18 cellular contexts compared by ENCODE assay signal in the genomic region with DNA sequence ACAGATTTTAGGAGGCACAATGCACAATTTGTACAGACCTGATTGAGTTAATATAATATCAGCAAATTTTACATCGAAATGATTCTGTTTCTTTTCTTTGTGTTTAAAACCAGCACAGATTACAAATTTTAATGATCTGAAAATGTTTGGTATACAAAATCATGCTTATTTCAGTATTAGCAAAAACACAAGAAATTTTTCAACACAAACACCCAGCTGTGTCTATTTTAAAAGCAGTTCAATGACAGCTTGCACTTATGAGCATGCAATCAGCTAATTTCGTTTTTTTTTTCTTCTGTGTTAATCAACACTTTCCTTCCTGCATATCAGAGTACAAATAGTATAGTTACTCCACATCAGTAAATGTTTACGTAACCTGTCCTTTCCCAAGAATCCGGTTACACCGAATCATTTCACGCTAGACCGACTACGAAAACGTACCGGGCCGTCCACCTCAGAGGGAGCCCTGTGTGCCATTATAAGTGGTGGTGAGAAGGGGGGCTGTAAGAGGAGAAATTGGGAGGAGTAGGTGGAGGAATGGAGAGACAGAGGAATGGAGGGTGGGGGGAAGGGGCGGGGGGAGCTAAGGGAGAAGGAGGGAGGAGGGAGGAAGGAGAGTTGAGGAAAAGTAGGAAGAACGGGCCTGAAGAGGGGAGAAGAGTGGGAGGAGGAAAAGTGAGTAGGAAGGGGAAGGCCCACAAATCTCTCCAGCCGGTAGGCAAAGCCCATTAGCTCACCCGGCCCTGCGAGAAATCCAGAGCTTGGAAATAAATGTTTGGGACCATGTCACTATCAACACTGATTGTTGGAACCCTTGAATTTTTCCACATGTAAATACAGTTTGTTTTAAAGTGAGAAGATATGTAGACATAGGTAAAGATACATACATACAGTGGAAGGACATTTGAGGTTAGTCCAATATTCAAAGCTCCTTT. TPM values are rescaled to one million over a fixed set of nuclear protein-coding genes. Genes with fewer than 3 reads are reported as not detected.
A peak's percentile ranks its signal among the peaks of the same experiment; 100 is the strongest.
DNase-seq lines count a peak whose midpoint lies in the region; ATAC-seq, FAIRE-seq and TF ChIP-seq lines count a peak whose summit lies in the region.
"Had no signal": no experiment of that assay in that cellular context is flagged by ENCODE, and none has a peak within 500 bp of the region (broad histone marks: within the 10 kb centered on the region; RNA-seq: fewer than 3 reads in every experiment).

No MANE protein-coding gene starts in this region.

- peaks cover 9% of the 10 kb centered on the region for H3K9me3 ChIP-seq in HepG2 (ENCODE audit: low read length)
- H3K9me3 ChIP-seq in right lobe of liver, result no peaks in the 10 kb centered on the region
- no peaks in the 10 kb centered on the region for H3K9me3 ChIP-seq in K562 (replicated peaks; ENCODE audit: control insufficient read depth, insufficient read depth, low read depth, low read length)
- H3K9me3 ChIP-seq in Karpas-422 (ENCODE audit: low read length), result peaks cover 58% of the 10 kb centered on the region
- H3K9me3 ChIP-seq: MG63, transverse colon had no signal

- no peaks in the 10 kb centered on the region for H3K9me2 ChIP-seq in Karpas-422 (replicated peaks; ENCODE audit: insufficient read depth, low read length)

- peaks cover 3% of the 10 kb centered on the region for H3K4me1 Mint-ChIP-seq in activated CD8-positive, alpha-beta T cell treated with anti-CD3 and anti-CD28 coated beads, Interleukin-2, amount 10 ng/mL, durations not matched to agents 7 days and 5 days (ENCODE audit: low read depth)

- H3K4me3 Mint-ChIP-seq in activated CD8-positive, alpha-beta T cell treated with anti-CD3 and anti-CD28 coated beads, Interleukin-2, amount 10 ng/mL, durations not matched to agents 7 days and 5 days, result no peak overlapping the region
- H3K4me3 Mint-ChIP-seq: activated naive CD8-positive, alpha-beta T cell treated with anti-CD3 and anti-CD28 coated beads, Interleukin-2, amount 10 ng/mL, durations not matched to agents 7 days and 5 days; natural killer cell treated with Interleukin-12 subunit alpha and Interleukin-12 subunit beta and Interleukin-15 and Interleukin-18, amount 100 ng/mL, for 72 hours had no signal

- no peak overlapping the region for H3K4me3 ChIP-seq in HepG2 (replicated peaks in 1 of 3; ENCODE audit: insufficient read depth in 1 of 3, low read depth in 2 of 3, low read length in 3 of 3)
- H3K4me3 ChIP-seq in right lobe of liver, result no peak overlapping the region
- H3K4me3 ChIP-seq in K562, result peak overlapping the region; percentile 46
- no peak overlapping the region for H3K4me3 ChIP-seq in Karpas-422 (ENCODE audit: low read length)
- H3K4me3 ChIP-seq: Peyer's patch, transverse colon had no signal

- H2AFZ ChIP-seq in HepG2 (ENCODE audit: low read length) (no peak overlapping the region), K562 (ENCODE audit: low read depth, low read length) (0 out of 2 replicates have a peak overlapping the region, but pooled peaks have one; percentile 19), Karpas-422 (ENCODE audit: low read length) (no peak overlapping the region)

- H3K27ac ChIP-seq in HepG2 (ENCODE audit: extremely low read length, insufficient read depth, low read length) (no peak overlapping the region), right lobe of liver (no peak overlapping the region), K562 (ENCODE audit: extremely low read depth, low read depth, low read length) (peak overlapping the region; percentile 31; the same call in 2 of the 3 replicates), Karpas-422 (ENCODE audit: low read length) (no peak overlapping the region)
- H3K27ac ChIP-seq: Peyer's patch, transverse colon had no signal

- BruUV-seq in HepG2 (replicated peaks; lab: Mats Ljungman, UMichigan) (no TSS peak), K562 (replicated peaks; lab: Mats Ljungman, UMichigan) (no TSS peak)

- 7% methylated on average over 16 of the region's 16 CpGs for WGBS in HepG2 (ENCODE audit: low lambda C conversion rate)
- WGBS in right lobe of liver (ENCODE audit: insufficient coverage, low coverage, low lambda C conversion rate, missing lambda C conversion rate), result 6% methylated on average over 16 of the region's 16 CpGs
- 11% methylated on average over 11 of the region's 16 CpGs for WGBS in K562 (ENCODE audit: insufficient coverage, low coverage, missing lambda C conversion rate)

- H3K27me3 Mint-ChIP-seq in activated CD8-positive, alpha-beta T cell treated with anti-CD3 and anti-CD28 coated beads, Interleukin-2, amount 10 ng/mL, durations not matched to agents 7 days and 5 days (ENCODE audit: low read depth), result peaks cover 67% of the 10 kb centered on the region

- peaks cover 8% of the 10 kb centered on the region for H3K4me1 ChIP-seq in HepG2 (ENCODE audit: insufficient read depth, low read length)
- H3K4me1 ChIP-seq in right lobe of liver, result peaks cover 0 to 10% (median 0%) of the 10 kb centered on the region in 4 donors
- H3K4me1 ChIP-seq in K562 (replicated peaks in 1 of 2; ENCODE audit: control insufficient read depth in 2 of 2, insufficient read depth in 2 of 2, low read length in 2 of 2), result peaks cover 0 to 8% of the 10 kb centered on the region in 2 experiments; a peak in 2 of 5 replicates
- no peaks in the 10 kb centered on the region for H3K4me1 ChIP-seq in Karpas-422 (ENCODE audit: low read length)

- TF ChIP-seq RAD21 in HepG2 (CRISPR knock-in tag; IDR thresholded peaks at IDR 0.05) (no peak), K562 (CRISPR knock-in tag; conservative IDR thresholded peaks at IDR 0.05 in 1 of 2, IDR thresholded peaks at IDR 0.05 in 1 of 2) (no peak)

- no peak overlapping the region for H3K9ac ChIP-seq in HepG2 (ENCODE audit: insufficient read depth, low read depth, low read length)
- H3K9ac ChIP-seq in K562 (ENCODE audit: insufficient read depth in 1 of 2, low read depth in 2 of 2, low read length in 2 of 2), result peak overlapping the region; percentile 82 to 83
- H3K9ac ChIP-seq in Karpas-422 (ENCODE audit: low read length), result no peak overlapping the region

- H3K4me2 ChIP-seq in HepG2 (ENCODE audit: low read depth, low read length) (no peak overlapping the region), K562 (ENCODE audit: insufficient read depth, low read length) (peak overlapping the region; percentile 61), Karpas-422 (ENCODE audit: low read depth, low read length, poor library complexity, severe bottlenecking) (no peak overlapping the region)

- CTCF ChIA-PET in HepG2 (lab: Yijun Ruan, JAX; ENCODE audit: low intra/inter-chr PET ratio, low total read pairs), result no interaction called here
- CTCF ChIA-PET in K562 (lab: Yijun Ruan, JAX; ENCODE audit: low intra/inter-chr PET ratio), result no interaction called here
- CTCF ChIA-PET in activated CD8-positive, alpha-beta T cell treated with anti-CD3 and anti-CD28 coated beads, Interleukin-2, amount 10 ng/mL, durations not matched to agents 7 days and 5 days (lab: Charles Lee), result interaction anchor here (1.1 kb wide), 1 partner anchor 9 kb away, joined by 3 read pairs; no protein-coding TSS in a partner anchor

- POLR2A ChIA-PET in HepG2 (lab: Yijun Ruan, JAX), result no interaction called here
- POLR2A ChIA-PET in K562 (lab: Yijun Ruan, JAX), result interaction anchor here (1.0 kb wide), 1 partner anchor 8 kb away, joined by 3 read pairs; no protein-coding TSS in a partner anchor
- POLR2A ChIA-PET in activated CD8-positive, alpha-beta T cell treated with anti-CD3 and anti-CD28 coated beads, Interleukin-2, amount 10 ng/mL, durations not matched to agents 7 days and 5 days (lab: Charles Lee), result interaction anchor here (0.6 kb wide), 1 partner anchor 1506 kb away, joined by 3 read pairs; no protein-coding TSS in a partner anchor

- no peak for TF ChIP-seq POLR2A in HepG2 (IDR thresholded peaks at IDR 0.05; ENCODE audit: insufficient read depth in 1 of 2, low read depth in 2 of 2, low read length in 2 of 2)
- no peak for TF ChIP-seq POLR2A in right lobe of liver (IDR thresholded peaks at IDR 0.05)
- no peak for TF ChIP-seq POLR2A in K562 (conservative IDR thresholded peaks at IDR 0.05)

- H3K27me3 ChIP-seq in HepG2 (ENCODE audit: control insufficient read depth in 1 of 2, insufficient read depth in 2 of 2, low read length in 2 of 2), result peaks cover 0 to 43% of the 10 kb centered on the region in 2 experiments; a peak in 2 of 5 replicates
- H3K27me3 ChIP-seq in right lobe of liver, result peaks cover 17 to 51% of the 10 kb centered on the region in 2 donors
- no peaks in the 10 kb centered on the region; a peak in 1 of 5 replicates for H3K27me3 ChIP-seq in K562 (ENCODE audit: control insufficient read depth in 2 of 2, insufficient read depth in 2 of 2, low read length in 2 of 2)
- H3K27me3 ChIP-seq in Karpas-422 (ENCODE audit: low read length), result no peaks in the 10 kb centered on the region
- H3K27me3 ChIP-seq: MG63 had no signal

- H3K9me1 ChIP-seq in K562 (ENCODE audit: control insufficient read depth, insufficient read depth, low read length), result no peaks in the 10 kb centered on the region

- H3K36me3 ChIP-seq in HepG2 (replicated peaks in 1 of 2; ENCODE audit: control insufficient read depth in 1 of 2, insufficient read depth in 2 of 2, low read length in 2 of 2) (no peaks in the 10 kb centered on the region), right lobe of liver (no peaks in the 10 kb centered on the region), K562 (ENCODE audit: control insufficient read depth, insufficient read depth, low read length) (no peaks in the 10 kb centered on the region), Karpas-422 (ENCODE audit: insufficient read depth, low read length) (no peaks in the 10 kb centered on the region)
- H3K36me3 ChIP-seq: MG63, Peyer's patch, transverse colon had no signal

- no peak for TF ChIP-seq CTCF in HepG2 (CRISPR knock-in tag; IDR thresholded peaks at IDR 0.05)
- no peak for TF ChIP-seq CTCF in right lobe of liver (IDR thresholded peaks at IDR 0.05)
- TF ChIP-seq CTCF in K562 (IDR thresholded peaks at IDR 0.05 in 2 of 3, conservative IDR thresholded peaks at IDR 0.05 in 1 of 3; ENCODE audit: insufficient read depth in 2 of 3, low read depth in 1 of 3, low read length in 3 of 3), result no peak

- H3K9me3 Mint-ChIP-seq in activated CD8-positive, alpha-beta T cell treated with anti-CD3 and anti-CD28 coated beads, Interleukin-2, amount 10 ng/mL, durations not matched to agents 7 days and 5 days (ENCODE audit: insufficient read depth), result no peaks in the 10 kb centered on the region

- no peak for TF ChIP-seq EP300 in HepG2 (IDR thresholded peaks at IDR 0.05; ENCODE audit: low read depth in 2 of 2, low read length in 2 of 2)
- TF ChIP-seq EP300 in HepG2 (CRISPR knock-in tag; IDR thresholded peaks at IDR 0.05; ENCODE audit: borderline replicate concordance), result no peak
- no peak for TF ChIP-seq EP300 in K562 (IDR thresholded peaks at IDR 0.05; ENCODE audit: low read length)

- DNase-seq in HepG2 (ENCODE audit: low spot score) (no peak), right lobe of liver (no peak), NCI-H345 (lab: John Stamatoyannopoulos, UW) (peak; percentile 88), K562 (ENCODE audit: extremely low read depth in 1 of 4, low spot score in 3 of 4) (peak in 1 of 4 experiments; percentile 28), Karpas-422 (no peak), medulla oblongata (ENCODE audit: extremely low spot score) (no peak)
- DNase-seq in activated effector memory CD4-positive, alpha-beta T cell treated with anti-CD3 and anti-CD28 coated beads, Interleukin-2, amount 50 U/mL, for 16 hours, result no peak
- no peak for DNase-seq in activated CD8-positive, alpha-beta T cell treated with anti-CD3 and anti-CD28 coated beads, Interleukin-2, amount 10 ng/mL, durations not matched to agents 7 days and 5 days
- DNase-seq: activated naive CD8-positive, alpha-beta T cell treated with anti-CD3 and anti-CD28 coated beads, Interleukin-2, amount 10 ng/mL, durations not matched to agents 7 days and 5 days; DND-41; foreskin melanocyte; MG63; Peyer's patch; transverse colon had no signal

- H3K36me3 Mint-ChIP-seq in activated CD8-positive, alpha-beta T cell treated with anti-CD3 and anti-CD28 coated beads, Interleukin-2, amount 10 ng/mL, durations not matched to agents 7 days and 5 days (ENCODE audit: low read depth), result peaks cover 18% of the 10 kb centered on the region

- H3K79me2 ChIP-seq in HepG2 (ENCODE audit: insufficient read depth, low read length) (no peaks in the 10 kb centered on the region), K562 (ENCODE audit: control insufficient read depth, insufficient read depth, low read length) (peaks cover 38% of the 10 kb centered on the region), Karpas-422 (ENCODE audit: low read length) (no peaks in the 10 kb centered on the region)

- FAIRE-seq in HepG2 (lab: Jason Lieb, UNC) (no peak), K562 (lab: Jason Lieb, UNC) (no peak)
- FAIRE-seq: GM18507, keratinocyte had no signal

- in situ Hi-C loops in HepG2 (cut with HindIII; ENCODE audit: extremely low pct_ligation_motif_present, low pct_unique_long_range_greater_than_20kb) (no loop called here), K562 (cut with MboI) (loop anchor here (25.0 kb wide), 2 partner anchors 448 to 1448 kb away; no protein-coding TSS in a partner anchor)

- no peak overlapping the region for H3K27ac Mint-ChIP-seq in activated CD8-positive, alpha-beta T cell treated with anti-CD3 and anti-CD28 coated beads, Interleukin-2, amount 10 ng/mL, durations not matched to agents 7 days and 5 days
- H3K27ac Mint-ChIP-seq: activated naive CD8-positive, alpha-beta T cell treated with anti-CD3 and anti-CD28 coated beads, Interleukin-2, amount 10 ng/mL, durations not matched to agents 7 days and 5 days; natural killer cell treated with Interleukin-12 subunit alpha and Interleukin-12 subunit beta and Interleukin-15 and Interleukin-18, amount 100 ng/mL, for 72 hours had no signal

- intact Hi-C loops in HepG2 (cut with micrococcal nuclease; ENCODE audit: unreplicated experiment), result no loop called here
- intact Hi-C loops in right lobe of liver (cut with DNase I), result no loop called here
- intact Hi-C loops in K562 (cut with micrococcal nuclease), result no loop called here

- ATAC-seq in HepG2 (no peak), right lobe of liver (no peak), K562 (no peak)
- no peak for ATAC-seq in activated CD8-positive, alpha-beta T cell treated with anti-CD3 and anti-CD28 coated beads, Interleukin-2, amount 10 ng/mL, durations not matched to agents 7 days and 5 days
- ATAC-seq: natural killer cell treated with Interleukin-12 subunit alpha and Interleukin-12 subunit beta and Interleukin-15 and Interleukin-18, amount 100 ng/mL, for 72 hours had no signal

- no peaks in the 10 kb centered on the region for H4K20me1 ChIP-seq in HepG2 (ENCODE audit: insufficient read depth, low read length)
- H4K20me1 ChIP-seq in K562 (replicated peaks; ENCODE audit: control insufficient read depth, insufficient read depth, low read length), result no peaks in the 10 kb centered on the region
- no peaks in the 10 kb centered on the region for H4K20me1 ChIP-seq in Karpas-422 (ENCODE audit: insufficient read depth, low read depth, low read length)

RNA-seq across cellular contexts. Expression of a gene that starts 2.4 kb away (rescaled TPM):
- not detected in 2 replicates for total RNA-seq in HepG2 (2016; rRNA removed; fragmentation: Illumina TruSeq; extraction: Trizol)
- not detected in 2 replicates for total RNA-seq in HepG2 (2016; cell fraction: cytosol; rRNA removed; fragmentation: Illumina TruSeq; extraction: Trizol; ENCODE audit: low read depth)
- total RNA-seq in HepG2 (2016; cell fraction: insoluble cytoplasmic fraction; rRNA removed; fragmentation: Illumina TruSeq; extraction: Trizol), result not detected in 2 replicates
- total RNA-seq in HepG2 (2016; cell fraction: membrane; rRNA removed; fragmentation: Illumina TruSeq; extraction: Trizol), result not detected in 2 replicates
- total RNA-seq in HepG2 (2016; cell fraction: nucleus; rRNA removed; fragmentation: Illumina TruSeq; extraction: Trizol), result not detected in 2 replicates
- not detected in 2 replicates for polyA plus RNA-seq in HepG2 (2011; rRNA removed)
- not detected in 2 replicates for polyA plus RNA-seq in HepG2 (2011; cell fraction: cytosol; rRNA removed)
- polyA plus RNA-seq in HepG2 (2011; cell fraction: nucleus; rRNA removed), result not detected in 2 replicates
- not detected in 2 replicates for polyA plus RNA-seq in HepG2 (2012)
- not detected in 2 replicates for polyA plus RNA-seq in HepG2 (2016; cell fraction: cytosol; fragmentation: Illumina TruSeq; extraction: Trizol; ENCODE audit: low read depth)
- not detected in 2 replicates for polyA plus RNA-seq in HepG2 (2016; cell fraction: insoluble cytoplasmic fraction; fragmentation: Illumina TruSeq; extraction: Trizol; ENCODE audit: low read depth)
- polyA plus RNA-seq in HepG2 (2016; cell fraction: membrane; fragmentation: Illumina TruSeq; extraction: Trizol; ENCODE audit: low read depth), result not detected in 2 replicates
- not detected in 2 replicates for polyA plus RNA-seq in HepG2 (2016; cell fraction: nucleus; fragmentation: Illumina TruSeq; extraction: Trizol; ENCODE audit: insufficient read depth, low read depth)
- polyA minus RNA-seq in HepG2 (2011; rRNA and poly(A)+ RNA removed; ENCODE audit: low replicate concordance), result not detected in 2 replicates
- not detected in 2 replicates for polyA minus RNA-seq in HepG2 (2011; cell fraction: cytosol; rRNA and poly(A)+ RNA removed)
- polyA minus RNA-seq in HepG2 (2011; cell fraction: nucleus; rRNA and poly(A)+ RNA removed), result not detected in 2 replicates
- not detected for total RNA-seq in right lobe of liver
- 1.0 and 1.7 TPM in 2 replicates for total RNA-seq in K562 (2011; cell fraction: chromatin; rRNA removed; ENCODE audit: low replicate concordance)
- total RNA-seq in K562 (2011; cell fraction: nucleolus; rRNA removed), result 0.53 and 1.0 TPM in 2 replicates
- 1.2 and 1.7 TPM in 2 replicates for total RNA-seq in K562 (2011; cell fraction: nucleoplasm; rRNA removed)
- 0.68 and 1.2 TPM in 2 replicates for total RNA-seq in K562 (2014; rRNA removed)
- total RNA-seq in K562 (2014; rRNA removed; fragmentation: Illumina TruSeq; extraction: Trizol), result 0.69 and 0.70 TPM in 2 replicates
- 0.94 and 1.1 TPM in 2 replicates for total RNA-seq in K562 (2015; rRNA removed; fragmentation: Illumina TruSeq; extraction: Trizol)
- total RNA-seq in K562 (2021), result 3.0 and 3.7 TPM in 2 replicates
- 0.55 and 0.56 TPM in 2 replicates for polyA plus RNA-seq in K562 (2011; rRNA removed)
- polyA plus RNA-seq in K562 (2011; cell fraction: cytosol; rRNA removed), result 0.41 and 0.97 TPM in 2 replicates
- 2.6 and 3.1 TPM in 2 replicates for polyA plus RNA-seq in K562 (2011; cell fraction: nucleus; rRNA removed)
- 2.5 and 2.8 TPM in 2 replicates for polyA plus RNA-seq in K562 (2012)
- polyA plus RNA-seq in K562 (2014; fragmentation: Illumina TruSeq; extraction: Trizol), result 0.74 and 1.2 TPM in 2 replicates
- polyA plus RNA-seq in K562 (2014; fragmentation: Nextera tagmentation; extraction: Ambion mirVana), result 1 to 10 TPM in 1 of 2 experiments, under 1 TPM in 1; 0.85 to 1.4 TPM
- polyA plus RNA-seq in K562 (2014; rRNA removed), result 1.3 TPM in 2 replicates
- 0.21 TPM in 2 replicates for polyA minus RNA-seq in K562 (2011; rRNA and poly(A)+ RNA removed)
- 0.27 and 0.48 TPM in 2 replicates for polyA minus RNA-seq in K562 (2011; cell fraction: cytosol; rRNA and poly(A)+ RNA removed)
- polyA minus RNA-seq in K562 (2011; cell fraction: nucleus; rRNA and poly(A)+ RNA removed), result 0.54 and 0.89 TPM in 2 replicates
- not detected in 2 replicates for total RNA-seq in Karpas-422 (2014; rRNA removed; shearing (Covaris generic); ENCODE audit: low replicate concordance)
- total RNA-seq in activated CD8-positive, alpha-beta T cell treated with anti-CD3 and anti-CD28 coated beads, Interleukin-2, amount 10 ng/mL, durations not matched to agents 7 days and 5 days, result not detected
- total RNA-seq: activated naive CD8-positive, alpha-beta T cell treated with anti-CD3 and anti-CD28 coated beads, Interleukin-2, amount 10 ng/mL, durations not matched to agents 7 days and 5 days; natural killer cell treated with Interleukin-12 subunit alpha and Interleukin-12 subunit beta and Interleukin-15 and Interleukin-18, amount 100 ng/mL, for 72 hours; Peyer's patch; skeletal muscle tissue; transverse colon had no signal
- polyA plus RNA-seq: keratinocyte had no signal

Comparison
In these comparisons a context has a peak if more than half of its experiments do, and no peak if none do; other contexts are left out.
1. H3K9ac ChIP-seq: peak in K562 (2 of 2); none in HepG2 (single experiment) and Karpas-422 (single experiment).